15 cellular contexts compared by ENCODE assay signal in genomic region chr15:38217788-38218609, GRCh38. TPM values are rescaled to one million over a fixed set of nuclear protein-coding genes. Genes with fewer than 3 reads are reported as not detected.
DNase-seq lines count a peak whose midpoint lies in the region; ATAC-seq and TF ChIP-seq lines count a peak whose summit lies in the region.
"Had no signal": no experiment of that assay in that cellular context is flagged by ENCODE, and none has a peak within 500 bp of the region (broad histone marks: within the 10 kb centered on the region; RNA-seq: fewer than 3 reads in every experiment).

No MANE protein-coding gene starts in this region.

- BruUV-seq in A673 (replicated peaks; lab: Mats Ljungman, UMichigan), result no TSS peak

- H3K27me3 ChIP-seq in suprapubic skin (no peaks in the 10 kb centered on the region), A673 (replicated peaks; ENCODE audit: insufficient read depth, low read depth, low read length, poor library complexity) (no peaks in the 10 kb centered on the region)

- CTCF ChIA-PET in RWPE1 (lab: Yijun Ruan, JAX) (interaction anchor here (0.6 to 0.9 kb wide), 3 partner anchors 23 to 171 kb away, joined by 3 to 5 read pairs (median 3); no protein-coding TSS in a partner anchor), A673 (lab: Charles Lee) (no interaction called here)

- ATAC-seq in GM19463 (IDR thresholded peaks at IDR 0.05; ENCODE audit: unreplicated experiment), result no peak
- ATAC-seq: psoas muscle; stimulated activated naive CD8-positive, alpha-beta T cell treated with anti-CD3 and anti-CD28 coated beads, Interleukin-15, amount 100 ng/mL, for 72 hours had no signal

- TF ChIP-seq CTCF in RWPE1 (conservative IDR thresholded peaks at IDR 0.05; ENCODE audit: low read depth), result no peak
- TF ChIP-seq CTCF in foreskin fibroblast (IDR thresholded peaks at IDR 0.05; ENCODE audit: low read depth, low read length), result no peak
- no peak for TF ChIP-seq CTCF in suprapubic skin (IDR thresholded peaks at IDR 0.05)
- no peak for TF ChIP-seq CTCF in GM10266 (IDR thresholded peaks at IDR 0.05; ENCODE audit: control insufficient read depth, insufficient read depth, low read depth, missing control alignments)
- TF ChIP-seq CTCF in A673 (conservative IDR thresholded peaks at IDR 0.05; ENCODE audit: low read depth, low read length), result no peak

- H3K4me1 ChIP-seq in suprapubic skin (peaks cover 20% of the 10 kb centered on the region), A673 (ENCODE audit: insufficient read depth, low read length, poor library complexity, severe bottlenecking) (no peaks in the 10 kb centered on the region)
- H3K4me1 ChIP-seq: psoas muscle had no signal

- H3K27ac ChIP-seq in RWPE1, result peak overlapping the region; percentile 22; the same call in 1 of the 2 replicates
- peak overlapping the region; percentile 75 for H3K27ac ChIP-seq in suprapubic skin
- no peak overlapping the region for H3K27ac ChIP-seq in A673 (ENCODE audit: low read depth, low read length, poor library complexity, severe bottlenecking)
- H3K27ac ChIP-seq: psoas muscle had no signal

- DNase-seq in DMS53 (lab: John Stamatoyannopoulos, UW), result peak; percentile 40
- DNase-seq in DMS53 treated with DMSO at 0.1 percent for 48 hours (lab: John Stamatoyannopoulos, UW; ENCODE audit: unreplicated experiment), result no peak
- DNase-seq in RWPE1 (ENCODE audit: low spot score), result peak; percentile 80
- DNase-seq in foreskin fibroblast, result peak; percentile 36 to 53
- no peak for DNase-seq in suprapubic skin (ENCODE audit: low spot score in 2 of 2)
- no peak for DNase-seq in GM10266 (ENCODE audit: extremely low spot score)
- no peak for DNase-seq in A673 (ENCODE audit: low spot score)
- DNase-seq: activated CD4-positive, alpha-beta T cell treated with anti-CD3 and anti-CD28 coated beads, Interleukin-2, amount 10 ng/mL, durations not matched to agents 7 days and 5 days; KBM-7; midbrain; NCI-H510A treated with DMSO at 0.1 percent for 48 hours; psoas muscle; stimulated activated CD4-positive, alpha-beta T cell treated with anti-CD3 and anti-CD28 coated beads, Interleukin-2, amount 100 ng/mL, for 48 hours; stimulated activated naive CD8-positive, alpha-beta T cell treated with anti-CD3 and anti-CD28 coated beads, Interleukin-15, amount 100 ng/mL, for 72 hours had no signal

- POLR2A ChIA-PET in RWPE1 (lab: Yijun Ruan, JAX; ENCODE audit: low non-redundant PET) (interaction anchor here (0.6 kb wide), 1 partner anchor 33 kb away, joined by 8 read pairs; no protein-coding TSS in a partner anchor), A673 (lab: Charles Lee; ENCODE audit: low non-redundant PET) (no interaction called here)

- H3K9me3 ChIP-seq in suprapubic skin (no peaks in the 10 kb centered on the region), A673 (ENCODE audit: low read depth, low read length, poor library complexity, severe bottlenecking) (no peaks in the 10 kb centered on the region)
- H3K9me3 ChIP-seq: psoas muscle had no signal

- H3K4me3 ChIP-seq in foreskin fibroblast (ENCODE audit: low read depth in 1 of 2, low read length in 2 of 2) (no peak overlapping the region), suprapubic skin (no peak overlapping the region), A673 (ENCODE audit: low read depth, low read length, poor library complexity, severe bottlenecking) (no peak overlapping the region)
- H3K4me3 ChIP-seq: psoas muscle had no signal

- no peak for TF ChIP-seq EP300 in suprapubic skin (IDR thresholded peaks at IDR 0.05)

- no peak for TF ChIP-seq POLR2A in suprapubic skin (IDR thresholded peaks at IDR 0.05)

- intact Hi-C loops in A673 (cut with micrococcal nuclease; ENCODE audit: unreplicated experiment), result no loop called here

- H3K36me3 ChIP-seq in suprapubic skin (no peaks in the 10 kb centered on the region), A673 (ENCODE audit: insufficient read depth, low read length, poor library complexity, severe bottlenecking) (no peaks in the 10 kb centered on the region)

- 47% methylated on average over 3 of the region's 3 CpGs for WGBS in suprapubic skin

RNA-seq across cellular contexts. Expression of gene SPRED1, which starts 34.6 kb away (rescaled TPM):
- total RNA-seq in suprapubic skin (10 to 100 TPM in 3 of 4 donors, 1 to 10 TPM in 1; 8.8 to 17.6 (median 12.8) TPM), A673 (2021) (14.2 and 17.3 TPM in 2 replicates)

Comparison
In these comparisons a context has a peak if more than half of its experiments do, and no peak if none do; other contexts are left out.
1. DNase-seq: peak in DMS53 (single experiment), RWPE1 (single experiment) and foreskin fibroblast (2 of 2); none in DMS53 treated with DMSO at 0.1 percent for 48 hours (single experiment), suprapubic skin (0 of 2), GM10266 (single experiment) and A673 (single experiment).